Comparison of ENCODE assay signal across 10 cellular contexts in genomic region chr3:151383956-151384355, GRCh38. TPM values are rescaled to one million over a fixed set of nuclear protein-coding genes. Genes with fewer than 3 reads are reported as not detected.
DNase-seq lines count a peak whose midpoint lies in the region; ATAC-seq and TF ChIP-seq lines count a peak whose summit lies in the region.
"Had no signal": no experiment of that assay in that cellular context is flagged by ENCODE, and none has a peak within 500 bp of the region (broad histone marks: within the 10 kb centered on the region; RNA-seq: fewer than 3 reads in every experiment).

No MANE protein-coding gene starts in this region.

- no peak for TF ChIP-seq CTCF in cardiac fibroblast (IDR thresholded peaks at IDR 0.05; ENCODE audit: low read depth, low read length)

- H3K27me3 Mint-ChIP-seq in activated CD8-positive, alpha-beta memory T cell treated with anti-CD3 and anti-CD28 coated beads, Interleukin-2, amount 10 ng/mL, durations not matched to agents 7 days and 5 days: no peaks in the 10 kb centered on the region

- H3K27ac Mint-ChIP-seq in activated CD8-positive, alpha-beta memory T cell treated with anti-CD3 and anti-CD28 coated beads, Interleukin-2, amount 10 ng/mL, durations not matched to agents 7 days and 5 days: peak overlapping the region; percentile 4

- ATAC-seq in activated CD8-positive, alpha-beta memory T cell treated with anti-CD3 and anti-CD28 coated beads, Interleukin-2, amount 10 ng/mL, durations not matched to agents 7 days and 5 days: no peak
- ATAC-seq in HG02885 (IDR thresholded peaks at IDR 0.05; ENCODE audit: poor library complexity, unreplicated experiment) (peak; percentile 30), left lobe of liver (no peak)
- ATAC-seq: activated CD4-positive, CD25-positive, alpha-beta regulatory T cell treated with anti-CD3 and anti-CD28 coated beads, Interleukin-2, amount 50 U/mL, for 24 hours had no signal

- peaks cover 13% of the 10 kb centered on the region for H3K4me1 Mint-ChIP-seq in activated CD8-positive, alpha-beta memory T cell treated with anti-CD3 and anti-CD28 coated beads, Interleukin-2, amount 10 ng/mL, durations not matched to agents 7 days and 5 days

- no peaks in the 10 kb centered on the region for H3K36me3 Mint-ChIP-seq in activated CD8-positive, alpha-beta memory T cell treated with anti-CD3 and anti-CD28 coated beads, Interleukin-2, amount 10 ng/mL, durations not matched to agents 7 days and 5 days

- DNase-seq in activated CD8-positive, alpha-beta memory T cell treated with anti-CD3 and anti-CD28 coated beads, Interleukin-2, amount 10 ng/mL, durations not matched to agents 7 days and 5 days: no peak
- DNase-seq in activated CD8-positive, alpha-beta memory T cell treated with anti-CD3 and anti-CD28 coated beads, Interleukin-2, amount 50 U/mL, for 4 hours: no peak
- DNase-seq in cardiac fibroblast (ENCODE audit: low read depth in 2 of 2) (peak; percentile 14 to 39), substantia nigra (lab: John Stamatoyannopoulos, UW) (no peak), amygdala (lab: John Stamatoyannopoulos, UW) (no peak), LoVo (ENCODE audit: low spot score) (no peak), left lobe of liver (ENCODE audit: low spot score) (no peak)
- DNase-seq: NCI-H2029 treated with DMSO at 0.1 percent for 48 hours had no signal

- H3K9me3 Mint-ChIP-seq in activated CD8-positive, alpha-beta memory T cell treated with anti-CD3 and anti-CD28 coated beads, Interleukin-2, amount 10 ng/mL, durations not matched to agents 7 days and 5 days (ENCODE audit: low read depth): no peaks in the 10 kb centered on the region

- H3K4me3 ChIP-seq in cardiac fibroblast (replicated peaks in 1 of 2; ENCODE audit: low read depth in 2 of 2, low read length in 2 of 2): no peak overlapping the region

- peak overlapping the region; percentile 36 for H3K4me3 Mint-ChIP-seq in activated CD8-positive, alpha-beta memory T cell treated with anti-CD3 and anti-CD28 coated beads, Interleukin-2, amount 10 ng/mL, durations not matched to agents 7 days and 5 days

- H3K27ac ChIP-seq in substantia nigra (ENCODE audit: low read depth, low read length, poor library complexity, severe bottlenecking): peak overlapping the region; percentile 43

- CTCF ChIA-PET in activated CD8-positive, alpha-beta memory T cell treated with anti-CD3 and anti-CD28 coated beads, Interleukin-2, amount 10 ng/mL, durations not matched to agents 7 days and 5 days (lab: Charles Lee): no interaction called here

RNA-seq across cellular contexts. Expression of gene P2RY12, which starts 0.6 kb away (rescaled TPM):
- total RNA-seq in activated CD8-positive, alpha-beta memory T cell treated with anti-CD3 and anti-CD28 coated beads, Interleukin-2, amount 10 ng/mL, durations not matched to agents 7 days and 5 days: not detected
- 0.65 TPM for total RNA-seq in left lobe of liver

RNA-seq across cellular contexts. Expression of gene P2RY13, which starts 54.6 kb away (rescaled TPM):
- not detected for total RNA-seq in activated CD8-positive, alpha-beta memory T cell treated with anti-CD3 and anti-CD28 coated beads, Interleukin-2, amount 10 ng/mL, durations not matched to agents 7 days and 5 days
- 1.3 TPM for total RNA-seq in left lobe of liver

Comparison
In these comparisons a context has a peak if more than half of its experiments do, and no peak if none do; other contexts are left out.
1. DNase-seq: peak in cardiac fibroblast (2 of 2); none in activated CD8-positive, alpha-beta memory T cell treated with anti-CD3 and anti-CD28 coated beads, Interleukin-2, amount 10 ng/mL, durations not matched to agents 7 days and 5 days (single experiment), activated CD8-positive, alpha-beta memory T cell treated with anti-CD3 and anti-CD28 coated beads, Interleukin-2, amount 50 U/mL, for 4 hours (single experiment), substantia nigra (0 of 49), amygdala (0 of 56), LoVo (single experiment) and left lobe of liver (single experiment).